In genomic region chr10:96089116-96089515, GRCh38 we compare ENCODE assay signal across 8 cellular contexts. TPM values are rescaled to one million over a fixed set of nuclear protein-coding genes. Genes with fewer than 3 reads are reported as not detected.
DNase-seq lines count a peak whose midpoint lies in the region; ATAC-seq and TF ChIP-seq lines count a peak whose summit lies in the region.

No MANE protein-coding gene starts in this region.

- TF ChIP-seq POLR2A in right lobe of liver (IDR thresholded peaks at IDR 0.05) = no peak

- H3K36me3 ChIP-seq in ACC112 (ENCODE audit: insufficient read depth, low read length) (no peaks in the 10 kb centered on the region), right lobe of liver (no peaks in the 10 kb centered on the region)

- peak overlapping the region; percentile 97 for H2AFZ ChIP-seq in ACC112 (ENCODE audit: low read length, unreplicated experiment)

- no peaks in the 10 kb centered on the region for H3K79me2 ChIP-seq in ACC112 (ENCODE audit: control insufficient read depth, insufficient read depth, low read length, unreplicated experiment)

- no peaks in the 10 kb centered on the region for H3K4me1 ChIP-seq in ACC112 (ENCODE audit: control insufficient read depth, insufficient read depth, low read length, unreplicated experiment)
- no peaks in the 10 kb centered on the region for H3K4me1 ChIP-seq in right lobe of liver

- in situ Hi-C loops in astrocyte of the cerebellum (cut with HindIII; ENCODE audit: low sequenced_read_pairs) = no loop called here

- TF ChIP-seq CTCF in HFF-Myc (IDR thresholded peaks at IDR 0.05; ENCODE audit: low read depth, low read length, missing control alignments) (no peak), astrocyte of the cerebellum (IDR thresholded peaks at IDR 0.05; ENCODE audit: low read depth, low read length, missing control alignments) (no peak), right lobe of liver (IDR thresholded peaks at IDR 0.05) (peak in 1 of 4 donors; percentile 23)

- intact Hi-C loops in right lobe of liver (cut with DNase I) = no loop called here

- H3K9me3 ChIP-seq in right lobe of liver = no peaks in the 10 kb centered on the region

- DNase-seq in HFF-Myc (ENCODE audit: extremely low read depth, low read depth) = no peak
- DNase-seq in astrocyte of the cerebellum (ENCODE audit: low read depth) = no peak
- no peak for DNase-seq in right lobe of liver
- DNase-seq in NCI-H69 (lab: John Stamatoyannopoulos, UW) = no peak
- no peak for DNase-seq in NCI-H187 treated with DMSO at 0.1 percent for 48 hours (lab: John Stamatoyannopoulos, UW)

- 37% methylated on average over 2 of the region's 2 CpGs for WGBS in right lobe of liver (ENCODE audit: insufficient coverage, low coverage, low lambda C conversion rate, missing lambda C conversion rate)

- peaks cover 22% of the 10 kb centered on the region for H3K27me3 ChIP-seq in ACC112 (ENCODE audit: insufficient read depth, low read length)
- H3K27me3 ChIP-seq in right lobe of liver = peaks cover 0 to 5% of the 10 kb centered on the region in 2 donors

- ATAC-seq in right lobe of liver = peak; percentile 41 to 53 (median 48)
- ATAC-seq in HG02642 (IDR thresholded peaks at IDR 0.05; ENCODE audit: poor library complexity, unreplicated experiment) = no peak
- ATAC-seq in GM18870 (IDR thresholded peaks at IDR 0.05; ENCODE audit: unreplicated experiment) = no peak

- H3K27ac ChIP-seq in ACC112 (ENCODE audit: low read depth, low read length) = no peak overlapping the region
- H3K27ac ChIP-seq in right lobe of liver = peak overlapping the region; percentile 92 to 97 (median 96)

- H3K4me3 ChIP-seq in ACC112 (ENCODE audit: low read depth, low read length) (peak overlapping the region; percentile 86), HFF-Myc (replicated peaks; ENCODE audit: low read depth, low read length) (peak overlapping the region; percentile 68), astrocyte of the cerebellum (ENCODE audit: low read depth, low read length) (peak overlapping the region; percentile 80), right lobe of liver (peak overlapping the region; percentile 61 to 71 (median 68))

RNA-seq across cellular contexts. Expression of gene ZNF518A, which starts 41.0 kb away (rescaled TPM):
- 10 to 100 TPM in 1 of 6 experiments, 1 to 10 TPM in 5; 6.7 to 10.4 (median 8.8) TPM for total RNA-seq in right lobe of liver

RNA-seq across cellular contexts. Expression of gene CCNJ, which starts 45.7 kb away (rescaled TPM):
- total RNA-seq in right lobe of liver = 1 to 10 TPM; 1.3 to 3.3 (median 2.3) TPM

Comparison
In these comparisons a context has a peak if more than half of its experiments do, and no peak if none do; other contexts are left out.
1. ATAC-seq: peak in right lobe of liver (4 of 4); none in HG02642 (single experiment) and GM18870 (single experiment).
2. Peak in every context shown above with its lines, with median percentiles within 50 percentile points of each other: H3K4me3 ChIP-seq.